ENCODE assay signal across 2 cellular contexts in genomic region chr1:219749370-219749769, GRCh38.
TF ChIP-seq lines count a peak whose summit lies in the region.

No MANE protein-coding gene starts in this region.

TF ChIP-seq in HepG2, 621 proteins besides CTCF, POLR2A, EP300 and RAD21 (continued from another document):
- TF ChIP-seq, protein P1, sequence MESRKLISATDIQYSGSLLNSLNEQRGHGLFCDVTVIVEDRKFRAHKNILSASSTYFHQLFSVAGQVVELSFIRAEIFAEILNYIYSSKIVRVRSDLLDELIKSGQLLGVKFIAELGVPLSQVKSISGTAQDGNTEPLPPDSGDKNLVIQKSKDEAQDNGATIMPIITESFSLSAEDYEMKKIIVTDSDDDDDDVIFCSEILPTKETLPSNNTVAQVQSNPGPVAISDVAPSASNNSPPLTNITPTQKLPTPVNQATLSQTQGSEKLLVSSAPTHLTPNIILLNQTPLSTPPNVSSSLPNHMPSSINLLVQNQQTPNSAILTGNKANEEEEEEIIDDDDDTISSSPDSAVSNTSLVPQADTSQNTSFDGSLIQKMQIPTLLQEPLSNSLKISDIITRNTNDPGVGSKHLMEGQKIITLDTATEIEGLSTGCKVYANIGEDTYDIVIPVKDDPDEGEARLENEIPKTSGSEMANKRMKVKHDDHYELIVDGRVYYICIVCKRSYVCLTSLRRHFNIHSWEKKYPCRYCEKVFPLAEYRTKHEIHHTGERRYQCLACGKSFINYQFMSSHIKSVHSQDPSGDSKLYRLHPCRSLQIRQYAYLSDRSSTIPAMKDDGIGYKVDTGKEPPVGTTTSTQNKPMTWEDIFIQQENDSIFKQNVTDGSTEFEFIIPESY (CRISPR knock-in tag; IDR thresholded peaks at IDR 0.05): no peak
- TF ChIP-seq MNT (IDR thresholded peaks at IDR 0.05): peak; percentile 91

TF ChIP-seq in K562, 482 proteins besides CTCF, POLR2A, EP300 and RAD21:
- TF ChIP-seq TFE3 (CRISPR knock-in tag; IDR thresholded peaks at IDR 0.05): 0 out of 2 replicates have a peak, but pooled peaks have one; percentile 1
- TF ChIP-seq, protein P2, sequence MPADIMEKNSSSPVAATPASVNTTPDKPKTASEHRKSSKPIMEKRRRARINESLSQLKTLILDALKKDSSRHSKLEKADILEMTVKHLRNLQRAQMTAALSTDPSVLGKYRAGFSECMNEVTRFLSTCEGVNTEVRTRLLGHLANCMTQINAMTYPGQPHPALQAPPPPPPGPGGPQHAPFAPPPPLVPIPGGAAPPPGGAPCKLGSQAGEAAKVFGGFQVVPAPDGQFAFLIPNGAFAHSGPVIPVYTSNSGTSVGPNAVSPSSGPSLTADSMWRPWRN (IDR thresholded peaks at IDR 0.05; ENCODE audit: low read depth): no peak
